8 cellular contexts compared by ENCODE assay signal in genomic region chrX:41921492-41922124, GRCh38. TPM values are rescaled to one million over a fixed set of nuclear protein-coding genes. Genes with fewer than 3 reads are reported as not detected.
DNase-seq lines count a peak whose midpoint lies in the region; TF ChIP-seq lines count a peak whose summit lies in the region.

No MANE protein-coding gene starts in this region.

- H3K27me3 ChIP-seq in effector memory CD4-positive, alpha-beta T cell (replicated peaks; ENCODE audit: control insufficient read depth, insufficient read depth, low read length, poor library complexity, severe bottlenecking), result no peaks in the 10 kb centered on the region
- H3K27me3 ChIP-seq in neural progenitor cell, result no peaks in the 10 kb centered on the region

- CTCF ChIA-PET in activated naive CD4-positive, alpha-beta T cell treated with anti-CD3 and anti-CD28 coated beads, Interleukin-2, amount 10 ng/mL, durations not matched to agents 7 days and 5 days (lab: Charles Lee), result no interaction called here
- CTCF ChIA-PET in OCI-LY7 (lab: Charles Lee; ENCODE audit: unreplicated experiment), result interaction anchor here (0.5 kb wide), 1 partner anchor 876 kb away, joined by 3 read pairs; no protein-coding TSS in a partner anchor

- H3K4me1 Mint-ChIP-seq in activated naive CD4-positive, alpha-beta T cell treated with anti-CD3 and anti-CD28 coated beads, Interleukin-2, amount 10 ng/mL, durations not matched to agents 7 days and 5 days, result peaks cover 44% of the 10 kb centered on the region
- H3K4me1 Mint-ChIP-seq in neural progenitor cell, result peaks cover 3% of the 10 kb centered on the region

- peak overlapping the region; percentile 92 for H3K27ac Mint-ChIP-seq in activated naive CD4-positive, alpha-beta T cell treated with anti-CD3 and anti-CD28 coated beads, Interleukin-2, amount 10 ng/mL, durations not matched to agents 7 days and 5 days
- H3K27ac Mint-ChIP-seq in neural progenitor cell, result no peak overlapping the region

- peak overlapping the region; percentile 71 for H3K4me2 ChIP-seq in OCI-LY7 (ENCODE audit: low read length)
- peak overlapping the region; percentile 77 for H3K4me2 ChIP-seq in neural progenitor cell

- H3K27ac ChIP-seq in OCI-LY7 (ENCODE audit: low read depth, low read length, poor library complexity, severe bottlenecking), result peak overlapping the region; percentile 44
- peak overlapping the region; percentile 66 for H3K27ac ChIP-seq in effector memory CD4-positive, alpha-beta T cell (ENCODE audit: insufficient read depth, low read length, poor library complexity, severe bottlenecking)
- no peak overlapping the region for H3K27ac ChIP-seq in neural progenitor cell

- H3K36me3 ChIP-seq in OCI-LY7 (ENCODE audit: insufficient read depth, low read length) (no peaks in the 10 kb centered on the region), neural progenitor cell (no peaks in the 10 kb centered on the region)
- H3K36me3 ChIP-seq in effector memory CD4-positive, alpha-beta T cell (ENCODE audit: control insufficient read depth, insufficient read depth, low read length), result no peaks in the 10 kb centered on the region

- TF ChIP-seq CTCF in OCI-LY7 (conservative IDR thresholded peaks at IDR 0.05; ENCODE audit: low read length) (no peak), neural progenitor cell (IDR thresholded peaks at IDR 0.05) (no peak)

- H3K9me2 ChIP-seq in OCI-LY7 (ENCODE audit: insufficient read depth, low read length), result no peaks in the 10 kb centered on the region

- no peak overlapping the region for H2AFZ ChIP-seq in OCI-LY7 (ENCODE audit: low read length)
- no peak overlapping the region for H2AFZ ChIP-seq in neural progenitor cell (replicated peaks)

- no peaks in the 10 kb centered on the region for H3K9me3 Mint-ChIP-seq in activated naive CD4-positive, alpha-beta T cell treated with anti-CD3 and anti-CD28 coated beads, Interleukin-2, amount 10 ng/mL, durations not matched to agents 7 days and 5 days
- peaks cover 9% of the 10 kb centered on the region for H3K9me3 Mint-ChIP-seq in neural progenitor cell

- TSS peak; percentile 64 for BruUV-seq in OCI-LY7 (replicated peaks; lab: Mats Ljungman, UMichigan)

- H3K27me3 Mint-ChIP-seq in activated naive CD4-positive, alpha-beta T cell treated with anti-CD3 and anti-CD28 coated beads, Interleukin-2, amount 10 ng/mL, durations not matched to agents 7 days and 5 days, result no peaks in the 10 kb centered on the region
- peaks cover 2% of the 10 kb centered on the region for H3K27me3 Mint-ChIP-seq in neural progenitor cell (ENCODE audit: insufficient read depth, low read depth)

- POLR2A ChIA-PET in OCI-LY7 (lab: Charles Lee), result interaction anchor here (0.6 to 1.0 kb wide), 3 partner anchors 54 to 645 kb away, joined by 3 to 6 read pairs (median 4); no protein-coding TSS in a partner anchor

- H3K9me3 ChIP-seq in OCI-LY7 (ENCODE audit: low read length) (no peaks in the 10 kb centered on the region), neural progenitor cell (ENCODE audit: low read depth) (no peaks in the 10 kb centered on the region)
- H3K9me3 ChIP-seq in effector memory CD4-positive, alpha-beta T cell (ENCODE audit: control insufficient read depth, low read length), result no peaks in the 10 kb centered on the region

- no peak overlapping the region for H3K9ac ChIP-seq in neural progenitor cell

- intact Hi-C loops in OCI-LY7 (cut with micrococcal nuclease; ENCODE audit: unreplicated experiment), result loop anchor here (5.0 kb wide), 2 partner anchors 124 to 1021 kb away; no protein-coding TSS in a partner anchor

- peak overlapping the region; percentile 94 for H3K4me3 Mint-ChIP-seq in activated naive CD4-positive, alpha-beta T cell treated with anti-CD3 and anti-CD28 coated beads, Interleukin-2, amount 10 ng/mL, durations not matched to agents 7 days and 5 days
- H3K4me3 Mint-ChIP-seq in neural progenitor cell, result peak overlapping the region; percentile 92

- H3K4me3 ChIP-seq in OCI-LY7 (ENCODE audit: low read depth, low read length, poor library complexity, severe bottlenecking) (peak overlapping the region; percentile 84), neural progenitor cell (peak overlapping the region; percentile 68)
- peak overlapping the region; percentile 78 for H3K4me3 ChIP-seq in effector memory CD4-positive, alpha-beta T cell (ENCODE audit: insufficient read depth, low read depth, low read length, poor library complexity, severe bottlenecking)

- peaks cover 2% of the 10 kb centered on the region for H3K36me3 Mint-ChIP-seq in activated naive CD4-positive, alpha-beta T cell treated with anti-CD3 and anti-CD28 coated beads, Interleukin-2, amount 10 ng/mL, durations not matched to agents 7 days and 5 days
- no peaks in the 10 kb centered on the region for H3K36me3 Mint-ChIP-seq in neural progenitor cell

- H3K79me2 ChIP-seq in OCI-LY7 (ENCODE audit: insufficient read depth, low read depth, low read length) (peaks cover 54% of the 10 kb centered on the region), neural progenitor cell (ENCODE audit: low read depth) (peaks cover 62% of the 10 kb centered on the region)

- no peaks in the 10 kb centered on the region for H4K20me1 ChIP-seq in OCI-LY7 (ENCODE audit: insufficient read depth, low read length)
- H4K20me1 ChIP-seq in neural progenitor cell (ENCODE audit: low read depth), result peaks cover 44% of the 10 kb centered on the region

- H3K4me1 ChIP-seq in OCI-LY7 (ENCODE audit: insufficient read depth, low read length, poor library complexity, severe bottlenecking) (peaks cover 19% of the 10 kb centered on the region), neural progenitor cell (peaks cover 23% of the 10 kb centered on the region)
- H3K4me1 ChIP-seq in effector memory CD4-positive, alpha-beta T cell (ENCODE audit: control insufficient read depth, insufficient read depth, low read length, poor library complexity, severe bottlenecking), result peaks cover 15% of the 10 kb centered on the region

- no peaks in the 10 kb centered on the region for H3F3A ChIP-seq in neural progenitor cell (ENCODE audit: low read depth)

- DNase-seq in activated naive CD4-positive, alpha-beta T cell treated with anti-CD3 and anti-CD28 coated beads, Interleukin-2, amount 10 ng/mL, durations not matched to agents 7 days and 5 days, result no peak
- no peak for DNase-seq in activated naive CD4-positive, alpha-beta T cell (lab: John Stamatoyannopoulos, UW)
- peak; percentile 17 for DNase-seq in OCI-LY7 (ENCODE audit: low spot score)
- no peak for DNase-seq in effector memory CD4-positive, alpha-beta T cell
- peak; percentile 4 for DNase-seq in neural progenitor cell (ENCODE audit: low spot score)
- no peak for DNase-seq in 8988T
- no peak for DNase-seq in germinal center (ENCODE audit: low spot score)
- no peak for DNase-seq in iPS-NIHi7 (ENCODE audit: extremely low spot score)

RNA-seq across cellular contexts. Expression of gene CASK, which starts 1.7 kb away (rescaled TPM):
- total RNA-seq in OCI-LY7 (2014; rRNA removed; shearing (Covaris generic)), result 18.6 and 27.9 TPM in 2 replicates
- 29.4 and 30.2 TPM in 2 replicates for total RNA-seq in OCI-LY7 (2022)
- 64.5 and 85.4 TPM in 2 replicates for total RNA-seq in neural progenitor cell (ENCODE audit: low replicate concordance)

Comparison
In these comparisons a context has a peak if more than half of its experiments do, and no peak if none do; other contexts are left out.
1. DNase-seq: peak in OCI-LY7 (single experiment) and neural progenitor cell (single experiment); none in activated naive CD4-positive, alpha-beta T cell treated with anti-CD3 and anti-CD28 coated beads, Interleukin-2, amount 10 ng/mL, durations not matched to agents 7 days and 5 days (single experiment), activated naive CD4-positive, alpha-beta T cell (0 of 4), effector memory CD4-positive, alpha-beta T cell (0 of 3), 8988T (single experiment), germinal center (single experiment) and iPS-NIHi7 (single experiment).
2. Peak in every context shown above with its lines, with median percentiles within 50 percentile points of each other: H3K4me3 ChIP-seq.